In the genomic region with DNA sequence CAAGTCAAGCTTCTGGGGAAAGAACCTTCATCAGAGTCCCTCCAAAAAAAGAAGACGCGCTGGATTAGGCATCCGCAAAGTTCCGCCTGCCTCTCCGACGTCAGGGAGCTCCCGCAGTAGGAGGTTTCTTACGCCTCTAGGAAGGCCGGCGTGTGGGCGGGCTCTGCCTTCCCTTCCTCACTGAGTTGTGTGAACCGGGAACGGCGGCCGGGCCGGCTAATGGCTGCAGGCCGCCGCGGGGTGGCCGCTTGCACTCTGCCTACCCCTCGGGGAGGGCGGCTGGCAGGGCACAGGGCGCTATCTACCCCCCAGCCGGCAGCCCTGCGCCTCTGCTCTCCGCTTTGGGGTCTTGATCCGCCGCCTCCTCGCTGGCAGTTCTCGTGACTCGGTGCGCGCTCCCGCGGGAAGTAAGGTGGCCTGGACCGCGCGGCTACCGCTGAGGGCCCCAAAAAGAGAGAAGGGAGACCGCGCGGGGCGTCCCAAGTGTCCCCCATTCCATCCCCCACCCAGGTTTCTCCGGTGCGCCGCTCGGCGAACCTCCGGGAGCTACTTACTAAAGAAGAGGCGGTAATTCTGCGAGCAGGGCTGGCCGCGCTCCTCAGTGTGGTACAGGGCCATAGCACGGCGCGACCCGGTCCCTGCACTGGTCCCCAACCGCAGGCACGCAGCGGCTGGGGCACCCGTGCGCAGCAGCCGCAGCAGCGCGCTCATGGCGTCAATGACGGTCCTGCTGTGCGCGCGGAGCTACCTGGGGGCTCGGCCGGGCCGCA, we compare ENCODE assay signal across 1 cellular context.
TF ChIP-seq lines count a peak whose summit lies in the region.

A gene (minus strand): TSS at position 723 of the 770 bp plus-strand sequence. CDS start 12 bp downstream, at position 711.

TF ChIP-seq in HEK293, 187 proteins besides CTCF, POLR2A, EP300 and RAD21 (continued from another document):
- TF ChIP-seq, protein P1, sequence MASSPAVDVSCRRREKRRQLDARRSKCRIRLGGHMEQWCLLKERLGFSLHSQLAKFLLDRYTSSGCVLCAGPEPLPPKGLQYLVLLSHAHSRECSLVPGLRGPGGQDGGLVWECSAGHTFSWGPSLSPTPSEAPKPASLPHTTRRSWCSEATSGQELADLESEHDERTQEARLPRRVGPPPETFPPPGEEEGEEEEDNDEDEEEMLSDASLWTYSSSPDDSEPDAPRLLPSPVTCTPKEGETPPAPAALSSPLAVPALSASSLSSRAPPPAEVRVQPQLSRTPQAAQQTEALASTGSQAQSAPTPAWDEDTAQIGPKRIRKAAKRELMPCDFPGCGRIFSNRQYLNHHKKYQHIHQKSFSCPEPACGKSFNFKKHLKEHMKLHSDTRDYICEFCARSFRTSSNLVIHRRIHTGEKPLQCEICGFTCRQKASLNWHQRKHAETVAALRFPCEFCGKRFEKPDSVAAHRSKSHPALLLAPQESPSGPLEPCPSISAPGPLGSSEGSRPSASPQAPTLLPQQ (tag by site-specific recombination; IDR thresholded peaks at IDR 0.05), result peak; percentile 27; the same call in 1 of the 2 replicates
- TF ChIP-seq, protein P2, sequence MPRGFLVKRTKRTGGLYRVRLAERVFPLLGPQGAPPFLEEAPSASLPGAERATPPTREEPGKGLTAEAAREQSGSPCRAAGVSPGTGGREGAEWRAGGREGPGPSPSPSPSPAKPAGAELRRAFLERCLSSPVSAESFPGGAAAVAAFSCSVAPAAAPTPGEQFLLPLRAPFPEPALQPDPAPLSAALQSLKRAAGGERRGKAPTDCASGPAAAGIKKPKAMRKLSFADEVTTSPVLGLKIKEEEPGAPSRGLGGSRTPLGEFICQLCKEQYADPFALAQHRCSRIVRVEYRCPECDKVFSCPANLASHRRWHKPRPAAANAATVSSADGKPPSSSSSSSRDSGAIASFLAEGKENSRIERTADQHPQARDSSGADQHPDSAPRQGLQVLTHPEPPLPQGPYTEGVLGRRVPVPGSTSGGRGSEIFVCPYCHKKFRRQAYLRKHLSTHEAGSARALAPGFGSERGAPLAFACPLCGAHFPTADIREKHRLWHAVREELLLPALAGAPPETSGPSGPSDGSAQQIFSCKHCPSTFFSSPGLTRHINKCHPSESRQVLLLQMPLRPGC (tag by site-specific recombination; IDR thresholded peaks at IDR 0.05), result no peak
- no peak for TF ChIP-seq KLF7 (tag by site-specific recombination; IDR thresholded peaks at IDR 0.05; ENCODE audit: borderline replicate concordance)
- peak; percentile 92 for TF ChIP-seq ZEB2 (tag by site-specific recombination; IDR thresholded peaks at IDR 0.05)
- TF ChIP-seq, protein P3, sequence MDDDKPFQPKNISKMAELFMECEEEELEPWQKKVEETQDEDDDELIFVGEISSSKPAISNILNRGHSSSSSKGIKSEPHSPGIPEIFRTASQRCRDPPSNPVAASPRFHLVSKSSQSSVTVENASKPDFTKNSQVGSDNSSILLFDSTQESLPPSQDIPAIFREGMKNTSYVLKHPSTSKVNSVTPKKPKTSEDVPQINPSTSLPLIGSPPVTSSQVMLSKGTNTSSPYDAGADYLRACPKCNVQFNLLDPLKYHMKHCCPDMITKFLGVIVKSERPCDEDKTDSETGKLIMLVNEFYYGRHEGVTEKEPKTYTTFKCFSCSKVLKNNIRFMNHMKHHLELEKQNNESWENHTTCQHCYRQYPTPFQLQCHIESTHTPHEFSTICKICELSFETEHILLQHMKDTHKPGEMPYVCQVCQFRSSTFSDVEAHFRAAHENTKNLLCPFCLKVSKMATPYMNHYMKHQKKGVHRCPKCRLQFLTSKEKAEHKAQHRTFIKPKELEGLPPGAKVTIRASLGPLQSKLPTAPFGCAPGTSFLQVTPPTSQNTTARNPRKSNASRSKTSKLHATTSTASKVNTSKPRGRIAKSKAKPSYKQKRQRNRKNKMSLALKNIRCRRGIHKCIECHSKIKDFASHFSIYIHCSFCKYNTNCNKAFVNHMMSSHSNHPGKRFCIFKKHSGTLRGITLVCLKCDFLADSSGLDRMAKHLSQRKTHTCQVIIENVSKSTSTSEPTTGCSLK (tag by site-specific recombination; IDR thresholded peaks at IDR 0.05), result no peak
- TF ChIP-seq ZNF610 (tag by site-specific recombination; IDR thresholded peaks at IDR 0.05; ENCODE audit: borderline replicate concordance), result peak; percentile 58; the same call in 1 of the 2 replicates
- peak; percentile 94 for TF ChIP-seq ZBTB48 (tag by site-specific recombination; IDR thresholded peaks at IDR 0.05)
- 0 out of 2 replicates have a peak, but pooled peaks have one; percentile 9 for TF ChIP-seq YY2 (tag by site-specific recombination; IDR thresholded peaks at IDR 0.05)
- TF ChIP-seq ZNF600 (tag by site-specific recombination; IDR thresholded peaks at IDR 0.05), result peak; percentile 75
- TF ChIP-seq, protein P4, sequence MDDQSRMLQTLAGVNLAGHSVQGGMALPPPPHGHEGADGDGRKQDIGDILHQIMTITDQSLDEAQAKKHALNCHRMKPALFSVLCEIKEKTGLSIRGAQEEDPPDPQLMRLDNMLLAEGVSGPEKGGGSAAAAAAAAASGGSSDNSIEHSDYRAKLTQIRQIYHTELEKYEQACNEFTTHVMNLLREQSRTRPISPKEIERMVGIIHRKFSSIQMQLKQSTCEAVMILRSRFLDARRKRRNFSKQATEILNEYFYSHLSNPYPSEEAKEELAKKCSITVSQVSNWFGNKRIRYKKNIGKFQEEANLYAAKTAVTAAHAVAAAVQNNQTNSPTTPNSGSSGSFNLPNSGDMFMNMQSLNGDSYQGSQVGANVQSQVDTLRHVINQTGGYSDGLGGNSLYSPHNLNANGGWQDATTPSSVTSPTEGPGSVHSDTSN (CRISPR knock-in tag; IDR thresholded peaks at IDR 0.05), result no peak; the same call in 1 of the 2 replicates
- TF ChIP-seq ZNF146 (tag by site-specific recombination; IDR thresholded peaks at IDR 0.05), result no peak
- no peak for TF ChIP-seq KLF1 (tag by site-specific recombination; IDR thresholded peaks at IDR 0.05)
- TF ChIP-seq, protein P5, sequence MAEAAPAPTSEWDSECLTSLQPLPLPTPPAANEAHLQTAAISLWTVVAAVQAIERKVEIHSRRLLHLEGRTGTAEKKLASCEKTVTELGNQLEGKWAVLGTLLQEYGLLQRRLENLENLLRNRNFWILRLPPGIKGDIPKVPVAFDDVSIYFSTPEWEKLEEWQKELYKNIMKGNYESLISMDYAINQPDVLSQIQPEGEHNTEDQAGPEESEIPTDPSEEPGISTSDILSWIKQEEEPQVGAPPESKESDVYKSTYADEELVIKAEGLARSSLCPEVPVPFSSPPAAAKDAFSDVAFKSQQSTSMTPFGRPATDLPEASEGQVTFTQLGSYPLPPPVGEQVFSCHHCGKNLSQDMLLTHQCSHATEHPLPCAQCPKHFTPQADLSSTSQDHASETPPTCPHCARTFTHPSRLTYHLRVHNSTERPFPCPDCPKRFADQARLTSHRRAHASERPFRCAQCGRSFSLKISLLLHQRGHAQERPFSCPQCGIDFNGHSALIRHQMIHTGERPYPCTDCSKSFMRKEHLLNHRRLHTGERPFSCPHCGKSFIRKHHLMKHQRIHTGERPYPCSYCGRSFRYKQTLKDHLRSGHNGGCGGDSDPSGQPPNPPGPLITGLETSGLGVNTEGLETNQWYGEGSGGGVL (tag by site-specific recombination; IDR thresholded peaks at IDR 0.05), result no peak
- TF ChIP-seq ZNF629 (tag by site-specific recombination; IDR thresholded peaks at IDR 0.05), result peak; percentile 66
- TF ChIP-seq ZNF24 (tag by site-specific recombination; IDR thresholded peaks at IDR 0.05), result peak; percentile 61; the same call in 1 of the 2 replicates
- TF ChIP-seq, protein P6, sequence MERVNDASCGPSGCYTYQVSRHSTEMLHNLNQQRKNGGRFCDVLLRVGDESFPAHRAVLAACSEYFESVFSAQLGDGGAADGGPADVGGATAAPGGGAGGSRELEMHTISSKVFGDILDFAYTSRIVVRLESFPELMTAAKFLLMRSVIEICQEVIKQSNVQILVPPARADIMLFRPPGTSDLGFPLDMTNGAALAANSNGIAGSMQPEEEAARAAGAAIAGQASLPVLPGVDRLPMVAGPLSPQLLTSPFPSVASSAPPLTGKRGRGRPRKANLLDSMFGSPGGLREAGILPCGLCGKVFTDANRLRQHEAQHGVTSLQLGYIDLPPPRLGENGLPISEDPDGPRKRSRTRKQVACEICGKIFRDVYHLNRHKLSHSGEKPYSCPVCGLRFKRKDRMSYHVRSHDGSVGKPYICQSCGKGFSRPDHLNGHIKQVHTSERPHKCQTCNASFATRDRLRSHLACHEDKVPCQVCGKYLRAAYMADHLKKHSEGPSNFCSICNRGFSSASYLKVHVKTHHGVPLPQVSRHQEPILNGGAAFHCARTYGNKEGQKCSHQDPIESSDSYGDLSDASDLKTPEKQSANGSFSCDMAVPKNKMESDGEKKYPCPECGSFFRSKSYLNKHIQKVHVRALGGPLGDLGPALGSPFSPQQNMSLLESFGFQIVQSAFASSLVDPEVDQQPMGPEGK (tag by site-specific recombination; IDR thresholded peaks at IDR 0.05), result peak; percentile 93
- no peak for TF ChIP-seq ZNF747 (tag by site-specific recombination; IDR thresholded peaks at IDR 0.05)
- 0 out of 2 replicates have a peak, but pooled peaks have one; percentile 41 for TF ChIP-seq ZFP69B (tag by site-specific recombination; IDR thresholded peaks at IDR 0.05)
- TF ChIP-seq ZBTB21 (tag by site-specific recombination; IDR thresholded peaks at IDR 0.05), result no peak
